In genomic region chr2:98134138-98134537, GRCh38 we compare ENCODE assay signal across 8 cellular contexts. TPM values are rescaled to one million over a fixed set of nuclear protein-coding genes. Genes with fewer than 3 reads are reported as not detected.
DNase-seq lines count a peak whose midpoint lies in the region; ATAC-seq and TF ChIP-seq lines count a peak whose summit lies in the region.

No MANE protein-coding gene starts in this region.

- no peak overlapping the region for H3K4me2 ChIP-seq in mesendoderm (ENCODE audit: low read length)

- no peaks in the 10 kb centered on the region for H3K36me3 Mint-ChIP-seq in activated T-cell treated with anti-CD3 and anti-CD28 coated beads, Interleukin-2, amount 50 U/mL, for 4 hours (ENCODE audit: insufficient read depth)

- H3K4me1 Mint-ChIP-seq in activated T-cell treated with anti-CD3 and anti-CD28 coated beads, Interleukin-2, amount 50 U/mL, for 4 hours (ENCODE audit: low read depth), result peaks cover 12% of the 10 kb centered on the region

- H2AK5ac ChIP-seq in mesendoderm (ENCODE audit: low read length), result no peak overlapping the region

- H2BK5ac ChIP-seq in mesendoderm (ENCODE audit: low read length), result no peak overlapping the region

- H3K4ac ChIP-seq in mesendoderm (ENCODE audit: low read depth, low read length), result no peak overlapping the region

- peak; percentile 81 for DNase-seq in GM13976 (ENCODE audit: low spot score)
- no peak for DNase-seq in activated T-cell treated with anti-CD3 and anti-CD28 coated beads, Interleukin-2, amount 50 U/mL, for 4 hours
- DNase-seq in mesendoderm, result peak; percentile 70
- DNase-seq in NCI-H2227 (lab: John Stamatoyannopoulos, UW; ENCODE audit: unreplicated experiment), result no peak
- DNase-seq in testis, result no peak
- no peak for DNase-seq in A172 (ENCODE audit: low spot score)

- intact Hi-C loops in testis (cut with DNase I; ENCODE audit: low total_unique reads), result no loop called here

- H3K4me1 ChIP-seq in mesendoderm (ENCODE audit: control insufficient read depth, low read depth, low read length) (peaks cover 13% of the 10 kb centered on the region), testis (no peaks in the 10 kb centered on the region)

- no peak overlapping the region for H2BK120ac ChIP-seq in mesendoderm (ENCODE audit: low read depth, low read length)

- no peaks in the 10 kb centered on the region for H3K79me2 ChIP-seq in mesendoderm (ENCODE audit: control insufficient read depth, insufficient read depth, low read length)

- H3K9ac ChIP-seq in mesendoderm (ENCODE audit: low read length), result no peak overlapping the region

- in situ Hi-C loops in GM13976 (cut with MboI; ENCODE audit: low sequenced_read_pairs, unreplicated experiment), result no loop called here

- H4K5ac ChIP-seq in mesendoderm (ENCODE audit: low read length), result no peak overlapping the region

- H3K4me3 ChIP-seq in mesendoderm (ENCODE audit: low read length), result no peak overlapping the region
- no peak overlapping the region for H3K4me3 ChIP-seq in testis

- H3K9me3 Mint-ChIP-seq in activated T-cell treated with anti-CD3 and anti-CD28 coated beads, Interleukin-2, amount 50 U/mL, for 4 hours, result no peaks in the 10 kb centered on the region

- no peaks in the 10 kb centered on the region for H3K9me3 ChIP-seq in testis

- no peak overlapping the region for H4K8ac ChIP-seq in mesendoderm (ENCODE audit: low read depth, low read length)

- H3K18ac ChIP-seq in mesendoderm (ENCODE audit: low read length), result no peak overlapping the region

- no peaks in the 10 kb centered on the region for H3K36me3 ChIP-seq in mesendoderm (ENCODE audit: control insufficient read depth, insufficient read depth, low read length)
- no peaks in the 10 kb centered on the region for H3K36me3 ChIP-seq in testis (ENCODE audit: low read depth, missing control alignments)

- TF ChIP-seq CTCF in GM13976 (IDR thresholded peaks at IDR 0.05; ENCODE audit: borderline replicate concordance, control extremely low read depth, extremely low read depth, insufficient read depth, missing control alignments) (no peak), testis (IDR thresholded peaks at IDR 0.05) (no peak)

- no peak overlapping the region for H3K56ac ChIP-seq in mesendoderm (ENCODE audit: low read length)

- H3K4me3 Mint-ChIP-seq in activated T-cell treated with anti-CD3 and anti-CD28 coated beads, Interleukin-2, amount 50 U/mL, for 4 hours, result peak overlapping the region; percentile 5

- no peak overlapping the region for H3K27ac ChIP-seq in mesendoderm (ENCODE audit: low read depth, low read length)
- H3K27ac ChIP-seq in testis, result no peak overlapping the region

- H3K27me3 ChIP-seq in mesendoderm (ENCODE audit: insufficient read depth, low read length, poor library complexity) (no peaks in the 10 kb centered on the region), testis (no peaks in the 10 kb centered on the region)

- ATAC-seq in HG03139 (IDR thresholded peaks at IDR 0.05; ENCODE audit: unreplicated experiment) (peak; percentile 67), GM21737 (IDR thresholded peaks at IDR 0.05; ENCODE audit: unreplicated experiment) (no peak)
- peak; percentile 80 to 90 for ATAC-seq in activated T-cell treated with anti-CD3 and anti-CD28 coated beads, Interleukin-2, amount 50 U/mL, for 4 hours

- H3K79me1 ChIP-seq in mesendoderm (ENCODE audit: low read length), result no peaks in the 10 kb centered on the region

- H3K23ac ChIP-seq in mesendoderm (ENCODE audit: low read length), result no peak overlapping the region

- WGBS in mesendoderm (ENCODE audit: extremely low coverage, insufficient coverage, low lambda C conversion rate), result no CpG with 5 or more reads among the region's 9 CpGs
- WGBS in testis, 2 donors, result 59 to 66% methylated on average over 9 of the region's 9 CpGs

- H2BK15ac ChIP-seq in mesendoderm (replicated peaks; ENCODE audit: low read depth), result no peak overlapping the region

- peaks cover 13% of the 10 kb centered on the region for H3K27me3 Mint-ChIP-seq in activated T-cell treated with anti-CD3 and anti-CD28 coated beads, Interleukin-2, amount 50 U/mL, for 4 hours (ENCODE audit: low read depth)

- no peak for TF ChIP-seq POLR2A in testis (IDR thresholded peaks at IDR 0.05)

RNA-seq across cellular contexts. Expression of gene VWA3B, which starts 47.2 kb away (rescaled TPM):
- not detected for total RNA-seq in activated T-cell treated with anti-CD3 and anti-CD28 coated beads, Interleukin-2, amount 50 U/mL, for 4 hours
- 0.67 TPM for polyA plus RNA-seq in mesendoderm (2013, experiment 1 of 2)
- polyA plus RNA-seq in mesendoderm (2013, experiment 2 of 2), result 0.56 TPM
- total RNA-seq in testis, result 10 to 100 TPM; 27.0 to 81.6 TPM
- 118 TPM for polyA plus RNA-seq in testis (ENCODE audit: insufficient read depth, low read depth, low replicate concordance)
- not detected in 2 replicates for total RNA-seq in A172 (2014; rRNA removed; shearing (Covaris generic))

Comparison
In these comparisons a context has a peak if more than half of its experiments do, and no peak if none do; other contexts are left out.
1. DNase-seq: peak in GM13976 (single experiment) and mesendoderm (single experiment); none in activated T-cell treated with anti-CD3 and anti-CD28 coated beads, Interleukin-2, amount 50 U/mL, for 4 hours (single experiment), NCI-H2227 (single experiment), testis (single experiment) and A172 (single experiment).
2. RNA of gene VWA3B, which starts 47.2 kb away (total RNA-seq): 27.0 to 81.6 TPM in testis; not detected in activated T-cell treated with anti-CD3 and anti-CD28 coated beads, Interleukin-2, amount 50 U/mL, for 4 hours and not detected in A172; every median in the first group is over 10 times any median in the second.